ENCODE assay signal across 8 cellular contexts in genomic region chr6:87322304-87323212, GRCh38. TPM values are rescaled to one million over a fixed set of nuclear protein-coding genes. Genes with fewer than 3 reads are reported as not detected.
DNase-seq lines count a peak whose midpoint lies in the region; TF ChIP-seq lines count a peak whose summit lies in the region.

Gene SMIM8, plus strand, starts transcription at chr6:87322588. Its CDS starts 14,444 bp downstream, at chr6:87337032.

- H3K79me2 ChIP-seq in osteoblast (ENCODE audit: insufficient read depth, low read length): peaks cover 4% of the 10 kb centered on the region

- no peaks in the 10 kb centered on the region for H3K27me3 ChIP-seq in H7 (ENCODE audit: control insufficient read depth, insufficient read depth, low read length)
- H3K27me3 ChIP-seq in osteoblast (ENCODE audit: insufficient read depth, low read length): no peaks in the 10 kb centered on the region

- H3K36me3 ChIP-seq in H7 (replicated peaks; ENCODE audit: control insufficient read depth, insufficient read depth, low read length) (no peaks in the 10 kb centered on the region), osteoblast (ENCODE audit: insufficient read depth, low read length) (no peaks in the 10 kb centered on the region)

- H3K27ac ChIP-seq in osteoblast (ENCODE audit: low read depth, low read length) (peak within 1 kb of the TSS; percentile 6), temporal lobe (ENCODE audit: low read depth, low read length) (peak within 1 kb of the TSS; percentile 20)

- H3K4me1 Mint-ChIP-seq in activated naive CD4-positive, alpha-beta T cell treated with anti-CD3 and anti-CD28 coated beads for 36 hours (ENCODE audit: low read depth): peaks cover 18% of the 10 kb centered on the region

- intact Hi-C loops in activated naive CD4-positive, alpha-beta T cell treated with anti-CD3 and anti-CD28 coated beads for 36 hours (cut with micrococcal nuclease): loop anchor here (1.0 to 10.0 kb wide), 7 partner anchors 62 to 1762 kb away; partner anchors contain the start of genes AKIRIN2, ORC3, PNRC1 and SLC35A1

- H3K4me3 ChIP-seq in H7 (ENCODE audit: insufficient read depth, low read depth, low read length) (peak within 1 kb of the TSS; percentile 98), osteoblast (ENCODE audit: insufficient read depth, low read length) (peak within 1 kb of the TSS; percentile 80)

- no peaks in the 10 kb centered on the region for H4K20me1 ChIP-seq in osteoblast (ENCODE audit: insufficient read depth, low read length)

- DNase-seq in GM04504 (ENCODE audit: low read depth) (peak; percentile 36), H7 (peak; percentile 94), LoVo (ENCODE audit: low spot score) (peak; percentile 86), SK-MEL-5 (ENCODE audit: low read depth, low spot score) (peak; percentile 69), glomerular visceral epithelial cell (ENCODE audit: extremely low spot score) (peak; percentile 86), osteoblast (ENCODE audit: insufficient read length, low spot score, missing footprints) (peak; percentile 97)
- peak; percentile 86 for DNase-seq in activated naive CD4-positive, alpha-beta T cell treated with anti-CD3 and anti-CD28 coated beads for 36 hours

- peaks cover 4% of the 10 kb centered on the region for H3K9me3 Mint-ChIP-seq in activated naive CD4-positive, alpha-beta T cell treated with anti-CD3 and anti-CD28 coated beads for 36 hours

- H2AFZ ChIP-seq in osteoblast (ENCODE audit: low read length): peak within 1 kb of the TSS; percentile 87

- peaks cover 4% of the 10 kb centered on the region for H3K36me3 Mint-ChIP-seq in activated naive CD4-positive, alpha-beta T cell treated with anti-CD3 and anti-CD28 coated beads for 36 hours (ENCODE audit: low read depth)

- peaks cover 4% of the 10 kb centered on the region for H3K4me1 ChIP-seq in osteoblast (ENCODE audit: insufficient read depth, low read length)

- no peaks in the 10 kb centered on the region for H3K9me3 ChIP-seq in osteoblast (ENCODE audit: low read depth, low read length)

- no peaks in the 10 kb centered on the region for H3K27me3 Mint-ChIP-seq in activated naive CD4-positive, alpha-beta T cell treated with anti-CD3 and anti-CD28 coated beads for 36 hours (ENCODE audit: low read depth)

- H3K27ac Mint-ChIP-seq in activated naive CD4-positive, alpha-beta T cell treated with anti-CD3 and anti-CD28 coated beads for 36 hours: peak within 1 kb of the TSS; percentile 85

- peak within 1 kb of the TSS; percentile 98 for H3K4me3 Mint-ChIP-seq in activated naive CD4-positive, alpha-beta T cell treated with anti-CD3 and anti-CD28 coated beads for 36 hours

- peak; percentile 93 for TF ChIP-seq CTCF in osteoblast (IDR thresholded peaks at IDR 0.05; ENCODE audit: extremely low read depth, low read depth, low read length)

- in situ Hi-C loops in SK-MEL-5 (cut with HindIII; ENCODE audit: low pct_unique_long_range_greater_than_20kb, low sequenced_read_pairs): no loop called here

- peak within 1 kb of the TSS; percentile 91 for H3K4me2 ChIP-seq in osteoblast (ENCODE audit: insufficient read depth, low read length)

- CTCF ChIA-PET in activated naive CD4-positive, alpha-beta T cell treated with anti-CD3 and anti-CD28 coated beads for 36 hours (lab: Charles Lee): interaction anchor here (0.7 to 1.6 kb wide), 7 partner anchors 8 to 207 kb away, joined by 3 to 7 read pairs (median 3); no protein-coding TSS in a partner anchor

RNA-seq across cellular contexts. Expression of gene SMIM8, which starts in this region (rescaled TPM):
- total RNA-seq in H7 (2014; rRNA removed; shearing (Covaris generic)): 7.0 and 8.2 TPM in 2 replicates
- 7.4 and 8.8 TPM in 2 replicates for total RNA-seq in SK-MEL-5 (2014; rRNA removed; shearing (Covaris generic))
- 3.1 and 4.4 TPM in 2 replicates for polyA plus RNA-seq in SK-MEL-5 (2015; cell fraction: cytosol; rRNA removed)
- 8.1 and 11.8 TPM in 2 replicates for polyA plus RNA-seq in SK-MEL-5 (2015; cell fraction: nucleus; rRNA removed)
- total RNA-seq in activated naive CD4-positive, alpha-beta T cell treated with anti-CD3 and anti-CD28 coated beads for 36 hours: 1 to 10 TPM; 8.0 to 8.6 TPM
- 6.2 and 6.5 TPM in 2 replicates for total RNA-seq in osteoblast
- total RNA-seq in temporal lobe: 23.6 TPM

Comparison
In these comparisons a context has a peak if more than half of its experiments do, and no peak if none do; other contexts are left out.
1. Peak in every context shown above with its lines: DNase-seq, H3K4me3 ChIP-seq and H3K27ac ChIP-seq.
2. DNase-seq: peak in every context shown above with its lines; median percentile 97 in osteoblast; 94 in H7; 86 in LoVo; 86 in activated naive CD4-positive, alpha-beta T cell treated with anti-CD3 and anti-CD28 coated beads for 36 hours; 86 in glomerular visceral epithelial cell; 69 in SK-MEL-5; 36 in GM04504.